In genomic region chr5:160423025-160423554, GRCh38 we compare ENCODE assay signal across 9 cellular contexts. TPM values are rescaled to one million over a fixed set of nuclear protein-coding genes. Genes with fewer than 3 reads are reported as not detected.
DNase-seq lines count a peak whose midpoint lies in the region; ATAC-seq and TF ChIP-seq lines count a peak whose summit lies in the region.
"Had no signal": no experiment of that assay in that cellular context is flagged by ENCODE, and none has a peak within 500 bp of the region (broad histone marks: within the 10 kb centered on the region; RNA-seq: fewer than 3 reads in every experiment).

No MANE protein-coding gene starts in this region.

- no peaks in the 10 kb centered on the region for H3K9me3 ChIP-seq in KOPT-K1 (ENCODE audit: insufficient read depth, low read length, poor library complexity, severe bottlenecking)
- H3K9me3 ChIP-seq in mesodermal cell (ENCODE audit: control insufficient read depth, low read length): no peaks in the 10 kb centered on the region
- H3K9me3 ChIP-seq in sigmoid colon: no peaks in the 10 kb centered on the region

- H3K4me1 Mint-ChIP-seq in WTC11: peaks cover 49% of the 10 kb centered on the region

- H3K9me3 Mint-ChIP-seq in WTC11: no peaks in the 10 kb centered on the region

- no peak for TF ChIP-seq EP300 in sigmoid colon (IDR thresholded peaks at IDR 0.05)

- DNase-seq in DMS79 (lab: John Stamatoyannopoulos, UW) (peak; percentile 15), WTC11 (ENCODE audit: low spot score) (no peak), HEK293T (ENCODE audit: extremely low spot score) (no peak), sigmoid colon (no peak), GM10266 (ENCODE audit: extremely low spot score) (no peak), Right ventricle myocardium superior (no peak)

- TF ChIP-seq CTCF in WTC11 (IDR thresholded peaks at IDR 0.05) (no peak), sigmoid colon (IDR thresholded peaks at IDR 0.05) (no peak), GM10266 (IDR thresholded peaks at IDR 0.05; ENCODE audit: control insufficient read depth, insufficient read depth, low read depth, missing control alignments) (no peak)

- H3K4me1 ChIP-seq in mesodermal cell (ENCODE audit: control insufficient read depth, insufficient read depth, low read length, poor library complexity, severe bottlenecking) (peaks cover 22% of the 10 kb centered on the region), sigmoid colon (peaks cover 0 to 19% (median 12%) of the 10 kb centered on the region in 4 donors)

- H3K27ac Mint-ChIP-seq in WTC11: no peak overlapping the region

- ATAC-seq in WTC11 (no peak), Right ventricle myocardium superior (ENCODE audit: poor library complexity) (no peak)

- CTCF ChIA-PET in WTC11 (lab: Charles Lee): interaction anchor here (2.8 kb wide), 1 partner anchor 16 kb away, joined by 26 read pairs; no protein-coding TSS in a partner anchor
- CTCF ChIA-PET in HEK293T (lab: Yijun Ruan, JAX): interaction anchor here (2.7 kb wide), 1 partner anchor 16 kb away, joined by 18 read pairs; no protein-coding TSS in a partner anchor

- TF ChIP-seq POLR2A in sigmoid colon (IDR thresholded peaks at IDR 0.05): no peak

- 20 to 49% methylated on average over 1 to 2 of the region's 2 CpGs for WGBS in mesodermal cell (ENCODE audit: insufficient coverage in 2 of 2), 2 experiments
- 42 to 53% methylated on average over 2 of the region's 2 CpGs for WGBS in sigmoid colon, 2 donors

- peak overlapping the region; percentile 95 for H3K4me3 Mint-ChIP-seq in WTC11

- H3K27ac ChIP-seq in KOPT-K1 (ENCODE audit: low read depth, low read length, poor library complexity, severe bottlenecking) (peak overlapping the region; percentile 83), mesodermal cell (ENCODE audit: low read depth, low read length, severe bottlenecking) (no peak overlapping the region), sigmoid colon (no peak overlapping the region)

- no peaks in the 10 kb centered on the region for H3K27me3 ChIP-seq in sigmoid colon

- no peaks in the 10 kb centered on the region for H3K27me3 Mint-ChIP-seq in WTC11 (ENCODE audit: low read depth)

- H3K4me3 ChIP-seq in mesodermal cell (ENCODE audit: extremely low read depth, insufficient read depth, low read length, poor library complexity, severe bottlenecking) (peak overlapping the region; percentile 68), sigmoid colon (no peak overlapping the region)

- H3K36me3 Mint-ChIP-seq in WTC11: peaks cover 54% of the 10 kb centered on the region

- peaks cover 54% of the 10 kb centered on the region for H3K36me3 ChIP-seq in KOPT-K1 (ENCODE audit: insufficient read depth, low read length)
- peaks cover 50% of the 10 kb centered on the region for H3K36me3 ChIP-seq in mesodermal cell (ENCODE audit: control insufficient read depth, insufficient read depth, low read length)
- no peaks in the 10 kb centered on the region for H3K36me3 ChIP-seq in sigmoid colon

- POLR2A ChIA-PET in WTC11 (lab: Charles Lee) (interaction anchor here (0.7 kb wide), 1 partner anchor 304 kb away, joined by 3 read pairs; the partner anchor contains the start of gene PWWP2A), HEK293T (lab: Yijun Ruan, JAX) (no interaction called here)

- intact Hi-C loops in sigmoid colon (cut with DNase I) (no loop called here), Right ventricle myocardium superior (cut with DNase I) (no loop called here)

TF ChIP-seq in WTC11, 78 proteins besides CTCF, POLR2A, EP300 and RAD21 (continues in another document):
- no peak for TF ChIP-seq ZSCAN18 (CRISPR knock-in tag; IDR thresholded peaks at IDR 0.05)
- TF ChIP-seq ZNF232 (CRISPR knock-in tag; IDR thresholded peaks at IDR 0.05): no peak
- TF ChIP-seq, protein P1, sequence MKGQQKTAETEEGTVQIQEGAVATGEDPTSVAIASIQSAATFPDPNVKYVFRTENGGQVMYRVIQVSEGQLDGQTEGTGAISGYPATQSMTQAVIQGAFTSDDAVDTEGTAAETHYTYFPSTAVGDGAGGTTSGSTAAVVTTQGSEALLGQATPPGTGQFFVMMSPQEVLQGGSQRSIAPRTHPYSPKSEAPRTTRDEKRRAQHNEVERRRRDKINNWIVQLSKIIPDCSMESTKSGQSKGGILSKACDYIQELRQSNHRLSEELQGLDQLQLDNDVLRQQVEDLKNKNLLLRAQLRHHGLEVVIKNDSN (CRISPR knock-in tag; IDR thresholded peaks at IDR 0.05): no peak
- no peak for TF ChIP-seq FOXJ3 (CRISPR knock-in tag; IDR thresholded peaks at IDR 0.05; ENCODE audit: borderline replicate concordance)
- no peak for TF ChIP-seq ZNF671 (CRISPR knock-in tag; IDR thresholded peaks at IDR 0.05)
- no peak for TF ChIP-seq USF2 (CRISPR knock-in tag; IDR thresholded peaks at IDR 0.05)
- no peak for TF ChIP-seq ZNF317 (CRISPR knock-in tag; IDR thresholded peaks at IDR 0.05; ENCODE audit: borderline replicate concordance, low read depth)
- TF ChIP-seq CBFB (CRISPR knock-in tag; IDR thresholded peaks at IDR 0.05; ENCODE audit: low read depth): no peak

TF ChIP-seq in HEK293T, 16 proteins besides CTCF, POLR2A, EP300 and RAD21:
- TF ChIP-seq FOXA1 (IDR thresholded peaks at IDR 0.05) (no peak), LEF1 (IDR thresholded peaks at IDR 0.05; ENCODE audit: borderline replicate concordance) (no peak), SP1 (IDR thresholded peaks at IDR 0.05) (no peak), ZNF384 (IDR thresholded peaks at IDR 0.05) (no peak), L3MBTL2 (conservative IDR thresholded peaks at IDR 0.05) (no peak), CTBP1 (IDR thresholded peaks at IDR 0.05; ENCODE audit: borderline replicate concordance) (no peak)

RNA-seq across cellular contexts. Expression of gene PTTG1, which starts 1.4 kb away (rescaled TPM):
- 239 to 273 TPM (median 270 TPM) in 3 replicates for total RNA-seq in WTC11 (2021)
- 255 TPM for polyA plus RNA-seq in mesodermal cell (2013, experiment 1 of 2)
- polyA plus RNA-seq in mesodermal cell (2013, experiment 2 of 2): 265 TPM
- total RNA-seq in sigmoid colon: 10 to 100 TPM in 1 of 4 donors, 1 to 10 TPM in 3; 1.8 to 11.9 (median 4.7) TPM
- 10 to 100 TPM; 15.0 to 93.8 (median 30.7) TPM for polyA plus RNA-seq in sigmoid colon
- 1.6 TPM for total RNA-seq in Right ventricle myocardium superior

RNA-seq across cellular contexts. Expression of gene SLU7, which starts 4.2 kb away (rescaled TPM):
- total RNA-seq in WTC11 (2021) (28.7 to 33.3 TPM (median 32.5 TPM) in 3 replicates), sigmoid colon (10 to 100 TPM; 22.4 to 80.3 (median 65.6) TPM), Right ventricle myocardium superior (50.1 TPM)
- polyA plus RNA-seq in mesodermal cell (2013, experiment 1 of 2): 52.5 TPM
- polyA plus RNA-seq in mesodermal cell (2013, experiment 2 of 2): 49.2 TPM
- 10 to 100 TPM; 27.8 to 44.4 (median 37.9) TPM for polyA plus RNA-seq in sigmoid colon

RNA-seq across cellular contexts. Expression of gene FAM200C, which starts 23.2 kb away (rescaled TPM):
- 5.4 to 7.2 TPM (median 6.3 TPM) in 3 replicates for total RNA-seq in WTC11 (2021)
- polyA plus RNA-seq in mesodermal cell (2013, experiment 1 of 2): 4.0 TPM
- 4.7 TPM for polyA plus RNA-seq in mesodermal cell (2013, experiment 2 of 2)
- total RNA-seq in sigmoid colon: 10 to 100 TPM in 1 of 4 donors, 1 to 10 TPM in 3; 4.3 to 12.3 (median 8.1) TPM
- polyA plus RNA-seq in sigmoid colon: 1 to 10 TPM in 2 of 3 donors, under 1 TPM in 1; 0.92 to 1.4 (median 1.2) TPM
- total RNA-seq in Right ventricle myocardium superior: 3.8 TPM

RNA-seq across cellular contexts. Expression of gene C1QTNF2, which starts 52.7 kb away (rescaled TPM):
- total RNA-seq in WTC11 (2021): 0.25 to 0.52 TPM (median 0.44 TPM) in 3 replicates
- polyA plus RNA-seq in mesodermal cell (2013, experiment 1 of 2): 0.11 TPM
- 0.10 TPM for polyA plus RNA-seq in mesodermal cell (2013, experiment 2 of 2)
- total RNA-seq in sigmoid colon: 1 to 10 TPM in 3 of 4 donors, under 1 TPM in 1; 0.95 to 2.5 (median 1.5) TPM
- under 1 TPM in 1 of 3 donors, not detected in 2; 0.85 TPM for polyA plus RNA-seq in sigmoid colon
- total RNA-seq in Right ventricle myocardium superior: 1.6 TPM
- total RNA-seq: T-helper 2 cell treated with Interferon-gamma antibody and Interleukin-4, amounts not matched to agents 100 ng/mL and 5 ng/mL, for 36 hours had no signal

Comparison
In these comparisons a context has a peak if more than half of its experiments do, and no peak if none do; other contexts are left out.
1. RNA of gene PTTG1, which starts 1.4 kb away (total RNA-seq): 239 to 273 TPM in WTC11; 1.8 to 11.9 TPM in sigmoid colon and 1.6 TPM in Right ventricle myocardium superior (single experiment); every median in the first group is over 10 times any median in the second.